ENCODE assay signal across 1 cellular context in the genomic region with DNA sequence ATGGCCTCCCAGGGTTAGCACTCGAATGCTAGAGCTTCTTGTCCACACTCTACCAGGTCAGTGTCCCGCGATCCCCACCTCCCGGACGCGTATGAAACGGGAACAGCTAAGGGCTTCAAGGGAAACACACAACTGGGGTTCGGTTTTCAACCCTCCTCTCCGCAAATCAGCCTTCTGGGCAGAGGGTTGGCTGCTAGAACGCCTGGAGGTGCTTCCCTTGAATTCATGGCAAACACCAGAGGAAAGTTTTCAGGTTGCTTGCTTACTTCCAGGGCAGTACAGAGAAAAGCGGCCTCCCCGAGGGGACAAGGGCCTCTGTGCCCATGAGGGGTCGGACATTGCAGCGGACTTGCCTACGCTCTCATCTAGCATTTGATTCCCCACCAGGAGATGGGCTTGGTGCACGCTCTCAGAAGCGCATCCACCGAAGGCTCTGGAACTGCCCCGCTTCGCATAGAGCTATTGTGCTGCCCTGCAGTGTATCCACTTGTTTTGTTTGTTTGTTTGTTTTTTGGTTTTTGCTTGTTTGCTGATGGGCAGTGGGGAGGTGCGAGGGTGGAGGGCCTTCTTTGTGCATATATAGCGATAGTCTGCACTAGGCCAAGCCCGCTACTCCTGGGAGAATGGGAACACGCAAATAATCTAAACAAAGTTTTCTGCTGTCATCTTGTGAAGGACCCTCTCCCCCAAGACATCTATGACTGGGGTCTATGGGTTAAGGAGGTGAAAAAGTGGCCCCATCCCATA.
TF ChIP-seq lines count a peak whose summit lies in the region.

No MANE protein-coding gene starts in this region.

TF ChIP-seq in GM23338, 12 proteins besides CTCF, POLR2A, EP300 and RAD21:
- TF ChIP-seq STAT1 (IDR thresholded peaks at IDR 0.05; ENCODE audit: unreplicated experiment) = no peak
- TF ChIP-seq EZH2 (IDR thresholded peaks at IDR 0.05; ENCODE audit: low read depth, unreplicated experiment) = peak; percentile 90
- TF ChIP-seq EZH2phosphoT487 (IDR thresholded peaks at IDR 0.05; ENCODE audit: unreplicated experiment) = peak; percentile 29
- no peak for TF ChIP-seq ZNF331 (CRISPR knock-in tag; IDR thresholded peaks at IDR 0.05; ENCODE audit: low read depth)
